Comparison of ENCODE assay signal across 16 cellular contexts in the genomic region with DNA sequence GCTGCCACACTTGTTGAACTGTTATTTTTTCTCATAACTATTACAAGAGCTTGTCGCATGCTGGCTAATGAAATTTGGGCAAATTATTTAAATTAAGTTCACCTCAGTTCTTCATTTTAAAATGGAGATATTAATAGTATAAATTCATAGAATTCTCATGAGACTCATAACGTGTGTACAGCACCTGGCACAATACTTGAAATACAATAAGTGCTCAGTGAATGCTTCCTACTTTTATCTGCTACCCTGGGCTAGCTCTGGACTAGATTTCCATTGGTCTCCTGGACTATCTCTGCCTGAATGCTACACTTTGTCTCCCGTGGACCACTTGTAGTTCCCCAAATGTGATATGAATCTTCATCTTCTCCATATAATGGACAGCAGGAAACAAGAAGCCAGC. TPM values are rescaled to one million over a fixed set of nuclear protein-coding genes. Genes with fewer than 3 reads are reported as not detected.
DNase-seq lines count a peak whose midpoint lies in the region; ATAC-seq, FAIRE-seq and TF ChIP-seq lines count a peak whose summit lies in the region.
"Had no signal": no experiment of that assay in that cellular context is flagged by ENCODE, and none has a peak within 500 bp of the region (broad histone marks: within the 10 kb centered on the region; RNA-seq: fewer than 3 reads in every experiment).

No MANE protein-coding gene starts in this region.

- peak; percentile 84 for FAIRE-seq in GM12891 (lab: Jason Lieb, UNC)

- H3K9me3 ChIP-seq in BLaER1, result peaks cover 38% of the 10 kb centered on the region
- no peaks in the 10 kb centered on the region for H3K9me3 ChIP-seq in T-helper 17 cell (ENCODE audit: control insufficient read depth, low read length, poor library complexity, severe bottlenecking)

- H3K27me3 Mint-ChIP-seq in T-helper 17 cell (no peaks in the 10 kb centered on the region), memory B cell (no peaks in the 10 kb centered on the region)
- H3K27me3 Mint-ChIP-seq: progenitor cell of endocrine pancreas had no signal

- H3K9ac ChIP-seq in BLaER1, result no peak overlapping the region

- no peaks in the 10 kb centered on the region for H3K36me3 ChIP-seq in BLaER1

- H4K20me1 ChIP-seq in BLaER1, result no peaks in the 10 kb centered on the region

- H3K4me3 Mint-ChIP-seq in T-helper 17 cell (peak overlapping the region; percentile 94), memory B cell (peak overlapping the region; percentile 80)

- no peaks in the 10 kb centered on the region for H3K27me3 ChIP-seq in BLaER1

- H3K9me3 Mint-ChIP-seq in memory B cell, result peaks cover 7% of the 10 kb centered on the region

- no peak for TF ChIP-seq POLR2A in GM12891 (IDR thresholded peaks at IDR 0.05; ENCODE audit: low read depth, low read length)

- ATAC-seq in T-helper 17 cell, result no peak
- peak; percentile 13 for ATAC-seq in memory B cell (ENCODE audit: low read depth)
- ATAC-seq in GM21360 (IDR thresholded peaks at IDR 0.05; ENCODE audit: unreplicated experiment), result no peak

- H3K36me3 Mint-ChIP-seq in T-helper 17 cell (ENCODE audit: low read depth), result peaks cover 2% of the 10 kb centered on the region
- peaks cover 14% of the 10 kb centered on the region for H3K36me3 Mint-ChIP-seq in memory B cell

- H3K27ac ChIP-seq in BLaER1, result no peak overlapping the region
- H3K27ac ChIP-seq: SK-N-MC had no signal

- H3K4me3 ChIP-seq in BLaER1, result no peak overlapping the region
- H3K4me3 ChIP-seq: SK-N-MC had no signal

- peaks cover 35% of the 10 kb centered on the region for H3K4me1 ChIP-seq in BLaER1

- DNase-seq in GM12891 (ENCODE audit: insufficient read length, low spot score) (no peak), T-helper 17 cell (no peak), memory B cell (ENCODE audit: low spot score in 2 of 2) (no peak), NCI-H2227 (lab: John Stamatoyannopoulos, UW; ENCODE audit: unreplicated experiment) (no peak), GF-D8 (lab: John Stamatoyannopoulos, UW) (no peak), C1 segment of cervical spinal cord (lab: John Stamatoyannopoulos, UW) (no peak)
- DNase-seq: amniotic stem cell, EL, foreskin fibroblast, midbrain, NCI-H2081 treated with DMSO at 0.1 percent for 48 hours had no signal

- H3K27ac Mint-ChIP-seq in T-helper 17 cell (peak overlapping the region; percentile 97), memory B cell (peak overlapping the region; percentile 84)
- H3K27ac Mint-ChIP-seq: progenitor cell of endocrine pancreas had no signal

- H3K4me1 Mint-ChIP-seq in T-helper 17 cell (peaks cover 50% of the 10 kb centered on the region), memory B cell (peaks cover 42% of the 10 kb centered on the region)

- peak overlapping the region; percentile 36; the same call in 1 of the 2 replicates for H3K4me2 ChIP-seq in BLaER1

TF ChIP-seq in GM12891, 5 proteins besides CTCF, POLR2A, EP300 and RAD21:
- TF ChIP-seq POLR2AphosphoS5 (IDR thresholded peaks at IDR 0.05; ENCODE audit: low read depth, low read length) (no peak), POU2F2 (IDR thresholded peaks at IDR 0.05; ENCODE audit: low read depth, low read length) (no peak), TAF1 (IDR thresholded peaks at IDR 0.05; ENCODE audit: low read depth, low read length) (no peak), PAX5 (IDR thresholded peaks at IDR 0.05; ENCODE audit: insufficient read depth, low read length, severe bottlenecking) (no peak), SPI1 (IDR thresholded peaks at IDR 0.05; ENCODE audit: low read depth, low read length) (no peak)

RNA-seq across cellular contexts. Expression of a gene that starts 0.9 kb away (rescaled TPM):
- 36.4 TPM for polyA plus RNA-seq in GM12891 (2012; ENCODE audit: low read depth, missing spikeins)
- 10 to 100 TPM; 24.8 to 38.0 TPM for total RNA-seq in T-helper 17 cell
- total RNA-seq: dermis microvascular lymphatic vessel endothelial cell, progenitor cell of endocrine pancreas had no signal

RNA-seq across cellular contexts. Expression of a gene that starts 57.2 kb away (rescaled TPM):
- 14.9 TPM for polyA plus RNA-seq in GM12891 (2012; ENCODE audit: low read depth, missing spikeins)
- 10 to 100 TPM; 66.2 to 71.6 TPM for total RNA-seq in T-helper 17 cell
- total RNA-seq: dermis microvascular lymphatic vessel endothelial cell, progenitor cell of endocrine pancreas had no signal
